ENCODE assay signal across 20 cellular contexts in the genomic region with DNA sequence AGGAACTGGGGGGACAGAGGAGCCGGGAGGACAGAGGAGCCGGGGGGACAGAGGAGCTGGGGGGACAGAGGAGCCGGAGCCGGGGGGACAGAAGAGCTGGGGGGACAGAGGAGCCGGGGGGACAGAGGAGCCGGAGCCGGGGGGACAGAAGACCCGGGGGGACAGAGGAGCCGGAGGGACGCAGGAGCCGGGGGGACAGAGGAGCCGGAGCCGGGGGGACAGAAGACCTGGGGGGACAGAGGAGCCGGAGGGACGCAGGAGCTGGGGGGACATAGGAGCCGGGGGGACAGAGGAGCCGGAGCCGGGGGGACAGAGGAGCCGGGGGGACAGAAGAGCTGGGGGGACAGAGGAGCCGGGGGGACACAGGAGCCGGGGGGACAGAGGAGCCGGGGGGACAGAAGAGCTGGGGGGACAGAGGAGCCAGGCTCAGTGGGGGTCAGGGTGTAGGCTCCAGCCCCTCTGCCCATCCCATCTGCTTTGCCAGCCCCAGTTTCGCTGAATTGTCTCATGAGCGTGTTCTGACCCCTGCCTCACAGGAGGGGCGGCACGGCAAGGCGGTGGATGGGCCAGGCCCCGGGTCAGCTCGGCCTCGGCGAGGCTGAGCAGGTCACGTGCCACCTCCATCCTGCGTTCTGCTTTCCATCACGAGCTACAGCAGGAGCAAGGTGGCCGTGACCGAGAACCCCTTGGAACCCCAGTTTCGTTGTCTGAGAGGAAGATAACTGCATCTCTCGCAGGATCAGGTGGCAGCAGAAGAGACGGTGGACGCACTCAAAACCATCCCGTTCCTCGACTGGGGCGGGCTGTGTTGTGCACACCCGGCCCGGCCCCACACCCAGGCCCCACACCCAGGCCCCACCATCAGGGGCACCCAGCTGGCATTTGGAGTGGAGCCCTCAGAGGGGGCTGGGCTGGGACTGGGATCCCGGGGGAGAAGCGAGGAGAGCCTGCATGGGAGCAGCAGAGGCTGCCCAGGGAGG. TPM values are rescaled to one million over a fixed set of nuclear protein-coding genes. Genes with fewer than 3 reads are reported as not detected.
DNase-seq lines count a peak whose midpoint lies in the region; ATAC-seq and TF ChIP-seq lines count a peak whose summit lies in the region.
"Had no signal": no experiment of that assay in that cellular context is flagged by ENCODE, and none has a peak within 500 bp of the region (broad histone marks: within the 10 kb centered on the region; RNA-seq: fewer than 3 reads in every experiment).

No MANE protein-coding gene starts in this region.

- in situ Hi-C loops in Panc1 (cut with HindIII; ENCODE audit: low pct_unique_long_range_greater_than_20kb, low sequenced_read_pairs) = no loop called here

- peaks cover 11 to 44% (median 31%) of the 10 kb centered on the region in 11 experiments; a peak in 20 of 22 replicates for H3K27me3 ChIP-seq in BLaER1 treated with 17β-estradiol and CSF1 and Interleukin-3, amounts not matched to agents 10 nM and 100 nM
- H3K27me3 ChIP-seq in Panc1 (ENCODE audit: control insufficient read depth, insufficient read depth, low read length) = no peaks in the 10 kb centered on the region
- peaks cover 52% of the 10 kb centered on the region for H3K27me3 ChIP-seq in lower lobe of right lung (ENCODE audit: low read depth)
- H3K27me3 ChIP-seq: ascending aorta, SJCRH30 had no signal

- peaks cover 0 to 23% (median 0%) of the 10 kb centered on the region in 11 experiments; a peak in 4 of 22 replicates for H4K20me1 ChIP-seq in BLaER1 treated with 17β-estradiol and CSF1 and Interleukin-3, amounts not matched to agents 10 nM and 100 nM

- H3K36me3 ChIP-seq in BLaER1 treated with 17β-estradiol and CSF1 and Interleukin-3, amounts not matched to agents 10 nM and 100 nM = no peaks in the 10 kb centered on the region; a peak in 1 of 22 replicates
- H3K36me3 ChIP-seq in Panc1 (ENCODE audit: control insufficient read depth, insufficient read depth, low read length) (no peaks in the 10 kb centered on the region), lower lobe of right lung (no peaks in the 10 kb centered on the region)
- H3K36me3 ChIP-seq: ascending aorta, SJCRH30, suprapubic skin had no signal

- ATAC-seq in Panc1 (peak; percentile 40; the same call in 1 of the 2 replicates), lower lobe of right lung (no peak)
- ATAC-seq: foreskin keratinocyte, T-helper 17 cell had no signal

- intact Hi-C loops in Panc1 (cut with micrococcal nuclease; ENCODE audit: unreplicated experiment) = no loop called here
- intact Hi-C loops in lower lobe of right lung (cut with DNase I) = no loop called here

- POLR2A ChIA-PET in Panc1 (lab: Charles Lee) = no interaction called here

- H3K27ac ChIP-seq in BLaER1 treated with 17β-estradiol and CSF1 and Interleukin-3, amounts not matched to agents 10 nM and 100 nM = peak overlapping the region in 2 of 11 experiments; percentile 12 to 48; a peak in 1 of 22 replicates
- H3K27ac ChIP-seq in Panc1 (ENCODE audit: low read length) = no peak overlapping the region
- no peak overlapping the region for H3K27ac ChIP-seq in lower lobe of right lung
- H3K27ac ChIP-seq: ascending aorta, foreskin keratinocyte, SJCRH30, suprapubic skin had no signal

- CTCF ChIA-PET in Panc1 (lab: Charles Lee) = no interaction called here

- H3K9ac ChIP-seq in BLaER1 treated with 17β-estradiol and CSF1 and Interleukin-3, amounts not matched to agents 10 nM and 100 nM = peak overlapping the region in 4 of 11 experiments; percentile 7 to 61 (median 36); a peak in 7 of 22 replicates

- no TSS peak for BruUV-seq in Panc1 (replicated peaks; lab: Mats Ljungman, UMichigan)

- H3K4me2 ChIP-seq in BLaER1 treated with 17β-estradiol and CSF1 and Interleukin-3, amounts not matched to agents 10 nM and 100 nM = peak overlapping the region; percentile 12 to 89 (median 67); a peak in 18 of 22 replicates

- peaks cover 16 to 31% (median 28%) of the 10 kb centered on the region in 11 experiments for H3K9me3 ChIP-seq in BLaER1 treated with 17β-estradiol and CSF1 and Interleukin-3, amounts not matched to agents 10 nM and 100 nM (replicated peaks in 1 of 11)
- H3K9me3 ChIP-seq in Panc1 (ENCODE audit: control insufficient read depth, insufficient read depth, low read depth, low read length) (no peaks in the 10 kb centered on the region), lower lobe of right lung (no peaks in the 10 kb centered on the region)
- H3K9me3 ChIP-seq: SJCRH30, suprapubic skin had no signal

- no peak for TF ChIP-seq CTCF in Panc1 (IDR thresholded peaks at IDR 0.05)
- no peak for TF ChIP-seq CTCF in lower lobe of right lung (IDR thresholded peaks at IDR 0.05)

- DNase-seq in NCI-H345 (lab: John Stamatoyannopoulos, UW) (peak; percentile 13), NCI-H345 treated with DMSO at 0.1 percent for 48 hours (lab: John Stamatoyannopoulos, UW; ENCODE audit: unreplicated experiment) (no peak), Panc1 (ENCODE audit: low read depth, low spot score) (no peak), lower lobe of right lung (peak; percentile 35), LoVo (ENCODE audit: low spot score) (no peak)
- no peak for DNase-seq in activated CD4-positive, alpha-beta T cell treated with anti-CD3 and anti-CD28 coated beads, Interleukin-2, amount 50 U/mL, for 1 hour
- DNase-seq in stimulated activated CD4-positive, alpha-beta T cell treated with anti-CD3 and anti-CD28 coated beads, Interleukin-4, amount 100 ng/mL, for 1 hour = no peak
- DNase-seq: ACHN; activated CD4-positive, alpha-beta T cell treated with anti-CD3 and anti-CD28 coated beads, Interleukin-2, amount 10 ng/mL, durations not matched to agents 7 days and 5 days; CD4-positive, CD25-positive, alpha-beta regulatory T cell; foreskin keratinocyte; hippocampal formation; NCI-H1436 treated with DMSO at 0.1 percent for 48 hours; T-helper 17 cell had no signal

- H3K4me1 ChIP-seq in BLaER1 treated with 17β-estradiol and CSF1 and Interleukin-3, amounts not matched to agents 10 nM and 100 nM = peaks cover 13 to 39% (median 27%) of the 10 kb centered on the region in 10 experiments; a peak in 19 of 20 replicates
- H3K4me1 ChIP-seq in Panc1 (ENCODE audit: control insufficient read depth, insufficient read depth, low read length) = no peaks in the 10 kb centered on the region
- peaks cover 6% of the 10 kb centered on the region for H3K4me1 ChIP-seq in lower lobe of right lung
- H3K4me1 ChIP-seq: ascending aorta, foreskin keratinocyte, SJCRH30, suprapubic skin had no signal

- H3K4me3 ChIP-seq in BLaER1 treated with 17β-estradiol and CSF1 and Interleukin-3, amounts not matched to agents 10 nM and 100 nM = no peak overlapping the region
- no peak overlapping the region for H3K4me3 ChIP-seq in Panc1 (ENCODE audit: low read depth in 2 of 2, low read length in 2 of 2)
- no peak overlapping the region for H3K4me3 ChIP-seq in lower lobe of right lung
- H3K4me3 ChIP-seq: ascending aorta, mucosa of descending colon, SJCRH30, suprapubic skin had no signal

RNA-seq across cellular contexts. Expression of a gene that starts 26.1 kb away (rescaled TPM):
- total RNA-seq in Panc1 (2021; ENCODE audit: unreplicated experiment) (13.7 TPM), lower lobe of right lung (14.3 TPM)
- 22.0 TPM for polyA plus RNA-seq in Panc1 (2012; ENCODE audit: insufficient read length)
- total RNA-seq: activated CD4-positive, alpha-beta T cell treated with anti-CD3 and anti-CD28 coated beads, Interleukin-2, amount 10 ng/mL, durations not matched to agents 7 days and 5 days; LHCN-M2 had no signal

Comparison
In these comparisons a context has a peak if more than half of its experiments do, and no peak if none do; other contexts are left out.
1. DNase-seq: peak in NCI-H345 (single experiment) and lower lobe of right lung (single experiment); none in NCI-H345 treated with DMSO at 0.1 percent for 48 hours (single experiment), Panc1 (single experiment), LoVo (single experiment), activated CD4-positive, alpha-beta T cell treated with anti-CD3 and anti-CD28 coated beads, Interleukin-2, amount 50 U/mL, for 1 hour (single experiment) and stimulated activated CD4-positive, alpha-beta T cell treated with anti-CD3 and anti-CD28 coated beads, Interleukin-4, amount 100 ng/mL, for 1 hour (single experiment).